Comparison of ENCODE assay signal across 19 cellular contexts in the genomic region with DNA sequence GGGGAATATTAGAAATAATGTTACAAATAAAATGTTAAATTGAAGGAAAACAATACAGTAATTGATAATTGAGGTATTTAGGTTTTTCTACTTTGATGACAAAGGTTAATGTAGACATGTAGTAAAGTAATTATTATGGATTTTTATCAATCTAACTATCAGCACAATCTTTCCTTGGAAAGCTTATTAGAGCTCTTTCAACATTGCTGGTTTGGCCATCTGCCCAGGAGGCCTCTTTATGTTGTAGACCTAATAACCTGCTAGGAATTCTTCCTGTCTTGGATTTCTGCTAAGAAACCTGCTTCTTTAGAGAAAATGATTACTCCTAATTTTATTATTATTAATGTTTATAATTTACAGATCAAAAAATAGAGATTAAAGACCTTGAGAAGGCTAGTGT.
"Had no signal": no experiment of that assay in that cellular context is flagged by ENCODE, and none has a peak within 500 bp of the region (broad histone marks: within the 10 kb centered on the region; RNA-seq: fewer than 3 reads in every experiment).

No MANE protein-coding gene starts in this region.

- FAIRE-seq: keratinocyte had no signal

- H3K36me3 ChIP-seq: ascending aorta, left ventricle myocardium inferior, spleen, suprapubic skin, upper lobe of right lung had no signal

- H3K27me3 ChIP-seq: ascending aorta, spleen, suprapubic skin, upper lobe of right lung had no signal

- H3K4me1 ChIP-seq: ascending aorta, psoas muscle, spleen, suprapubic skin, upper lobe of right lung had no signal

- H3K27ac ChIP-seq: ascending aorta, left ventricle myocardium inferior, psoas muscle, spleen, suprapubic skin, upper lobe of right lung had no signal

- DNase-seq: activated CD4-positive, alpha-beta T cell treated with anti-CD3 and anti-CD28 coated beads for 48 hours; activated CD8-positive, alpha-beta memory T cell treated with anti-CD3 and anti-CD28 coated beads, Interleukin-2, amount 50 U/mL, for 48 hours; activated CD8-positive, alpha-beta T cell treated with anti-CD3 and anti-CD28 coated beads, Interleukin-2, amount 10 ng/mL, durations not matched to agents 7 days and 5 days; activated naive CD4-positive, alpha-beta T cell; central memory CD4-positive, alpha-beta T cell; cortex of kidney; effector memory CD8-positive, alpha-beta T cell; erythroblast; left ventricle myocardium inferior; mesendoderm; psoas muscle; spleen; stimulated activated CD4-positive, alpha-beta T cell treated with anti-CD3 and anti-CD28 coated beads, Interleukin-1b, Interleukin-23, amount 100 ng/mL, for 48 hours; stimulated activated naive CD4-positive, alpha-beta T cell; T-cell; upper lobe of right lung had no signal

- H3K9me3 ChIP-seq: ascending aorta, left ventricle myocardium inferior, psoas muscle, suprapubic skin, upper lobe of right lung had no signal

- H3K4me3 ChIP-seq: ascending aorta, left ventricle myocardium inferior, psoas muscle, spleen, suprapubic skin, upper lobe of right lung had no signal
